In the genomic region with DNA sequence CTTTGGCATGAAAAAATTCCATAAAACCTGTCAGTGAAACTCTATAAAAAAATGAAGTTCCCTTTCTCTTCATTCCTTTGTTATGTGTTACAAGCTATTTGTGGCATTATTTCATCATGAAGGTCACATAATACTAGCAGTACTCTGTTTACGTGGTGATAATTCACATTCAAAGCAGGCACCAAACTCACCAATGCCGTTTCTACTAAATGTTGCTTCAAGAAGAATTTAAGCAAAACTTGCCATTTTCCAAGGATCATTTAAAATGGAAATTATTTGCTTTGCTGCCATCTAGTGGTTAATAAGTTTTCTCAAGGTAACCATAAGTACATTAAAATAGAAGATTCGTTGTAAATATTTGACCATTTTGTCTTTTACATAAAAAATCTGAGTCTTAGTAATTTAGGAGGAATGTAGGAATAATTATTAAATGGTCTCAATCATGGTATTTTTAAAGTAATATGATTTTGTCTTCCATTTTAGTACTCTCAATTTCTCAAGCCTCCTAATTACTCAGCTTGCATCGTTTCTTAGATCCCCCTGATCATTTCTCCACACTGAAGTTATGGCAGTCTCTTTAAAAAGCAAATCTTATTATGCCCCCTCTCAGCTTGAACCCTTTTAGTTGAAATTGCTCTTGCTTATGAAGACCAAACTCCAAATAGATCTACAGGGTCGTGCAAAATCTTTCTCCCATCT, we compare ENCODE assay signal across 8 cellular contexts.
DNase-seq lines count a peak whose midpoint lies in the region; ATAC-seq, FAIRE-seq and TF ChIP-seq lines count a peak whose summit lies in the region.

No MANE protein-coding gene starts in this region.

- DNase-seq in NCI-H82 (lab: John Stamatoyannopoulos, UW), result peak; percentile 56
- no peak for DNase-seq in NCI-H82 treated with DMSO at 0.1 percent for 48 hours (lab: John Stamatoyannopoulos, UW; ENCODE audit: unreplicated experiment)
- peak; percentile 14 for DNase-seq in NCI-H1105 (lab: John Stamatoyannopoulos, UW)
- peak in 1 of 7 donors; percentile 14 for DNase-seq in adrenal gland
- DNase-seq in upper lobe of left lung, result no peak
- no peak for DNase-seq in activated CD4-positive, alpha-beta T cell treated with anti-CD3 and anti-CD28 coated beads for 48 hours

- WGBS in adrenal gland, 4 donors, result 36 to 39% (median 38%) methylated on average over 5 of the region's 5 CpGs
- 41 to 44% methylated on average over 5 of the region's 5 CpGs for WGBS in upper lobe of left lung, 2 donors

- ATAC-seq in upper lobe of left lung (ENCODE audit: low FRiP score in 2 of 2) (no peak), GM18867 (IDR thresholded peaks at IDR 0.05; ENCODE audit: unreplicated experiment) (no peak)

- no peak overlapping the region for H3K4me3 ChIP-seq in adrenal gland
- H3K4me3 ChIP-seq in upper lobe of left lung, result no peak overlapping the region

- peak; percentile 56 to 78 (median 66) for TF ChIP-seq CTCF in adrenal gland (IDR thresholded peaks at IDR 0.05)
- TF ChIP-seq CTCF in upper lobe of left lung (IDR thresholded peaks at IDR 0.05), result peak in 5 of 6 experiments; percentile 32 to 57 (median 54)

- H3K36me3 ChIP-seq in adrenal gland (replicated peaks in 1 of 2) (peaks cover 0 to 18% of the 10 kb centered on the region in 2 donors), upper lobe of left lung (peaks cover 0 to 37% (median 16%) of the 10 kb centered on the region in 4 donors)

- no peaks in the 10 kb centered on the region for H3K27me3 ChIP-seq in adrenal gland
- H3K27me3 ChIP-seq in upper lobe of left lung, result no peaks in the 10 kb centered on the region

- H3K4me1 ChIP-seq in adrenal gland (replicated peaks in 1 of 2), result peaks cover 7 to 11% of the 10 kb centered on the region in 2 donors
- no peaks in the 10 kb centered on the region for H3K4me1 ChIP-seq in upper lobe of left lung

- H3K9me3 ChIP-seq in adrenal gland (replicated peaks in 1 of 3), result no peaks in the 10 kb centered on the region
- no peaks in the 10 kb centered on the region for H3K9me3 ChIP-seq in upper lobe of left lung

- peak; percentile 98 for FAIRE-seq in islet of Langerhans (lab: Jason Lieb, UNC)

- no peak for TF ChIP-seq EP300 in upper lobe of left lung (IDR thresholded peaks at IDR 0.05)

- intact Hi-C loops in adrenal gland (cut with DNase I), result no loop called here

- TF ChIP-seq POLR2A in adrenal gland (IDR thresholded peaks at IDR 0.05), result no peak
- no peak for TF ChIP-seq POLR2A in upper lobe of left lung (IDR thresholded peaks at IDR 0.05)

- peak overlapping the region in 1 of 5 donors; percentile 15 for H3K27ac ChIP-seq in adrenal gland
- no peak overlapping the region for H3K27ac ChIP-seq in upper lobe of left lung

Comparison
In these comparisons a context has a peak if more than half of its experiments do, and no peak if none do; other contexts are left out.
1. DNase-seq: peak in NCI-H82 (single experiment) and NCI-H1105 (single experiment); none in NCI-H82 treated with DMSO at 0.1 percent for 48 hours (single experiment), upper lobe of left lung (0 of 2) and activated CD4-positive, alpha-beta T cell treated with anti-CD3 and anti-CD28 coated beads for 48 hours (single experiment).